Comparison of ENCODE assay signal across 9 cellular contexts in genomic region chr6:45655630-45656422, GRCh38.
DNase-seq lines count a peak whose midpoint lies in the region; ATAC-seq, FAIRE-seq and TF ChIP-seq lines count a peak whose summit lies in the region.
"Had no signal": no experiment of that assay in that cellular context is flagged by ENCODE, and none has a peak within 500 bp of the region (broad histone marks: within the 10 kb centered on the region; RNA-seq: fewer than 3 reads in every experiment).

No MANE protein-coding gene starts in this region.

- H4K20me1 ChIP-seq in HepG2 (ENCODE audit: insufficient read depth, low read length), result no peaks in the 10 kb centered on the region
- no peaks in the 10 kb centered on the region for H4K20me1 ChIP-seq in GM23338 (replicated peaks; ENCODE audit: insufficient read depth)

- intact Hi-C loops in HepG2 (cut with micrococcal nuclease; ENCODE audit: unreplicated experiment), result no loop called here

- DNase-seq in Daoy (ENCODE audit: low read depth) (peak; percentile 99), NCI-H226 (peak; percentile 99), dermis blood vessel endothelial cell (peak; percentile 54), non-pigmented ciliary epithelial cell (ENCODE audit: low read depth) (peak; percentile 100), HepG2 (ENCODE audit: low spot score) (no peak), GM23338 (ENCODE audit: low spot score) (no peak)
- DNase-seq in activated T-cell treated with anti-CD3 and anti-CD28 coated beads, Interleukin-2, amount 50 U/mL, for 72 hours, result no peak
- DNase-seq: DMS79 had no signal

- ATAC-seq in HepG2, result no peak
- no peak for ATAC-seq in HG03432 (IDR thresholded peaks at IDR 0.05; ENCODE audit: unreplicated experiment)
- no peak for ATAC-seq in GM23338
- ATAC-seq in activated T-cell treated with anti-CD3 and anti-CD28 coated beads, Interleukin-2, amount 50 U/mL, for 72 hours (replicated peaks in 1 of 2), result no peak

- FAIRE-seq in HepG2 (lab: Jason Lieb, UNC), result no peak

- BruUV-seq in HepG2 (replicated peaks; lab: Mats Ljungman, UMichigan), result no TSS peak

- H3K27me3 Mint-ChIP-seq in GM23338 (ENCODE audit: insufficient read depth, low read depth, poor library complexity), result peaks cover 2% of the 10 kb centered on the region
- H3K27me3 Mint-ChIP-seq in activated T-cell treated with anti-CD3 and anti-CD28 coated beads, Interleukin-2, amount 50 U/mL, for 72 hours (ENCODE audit: low read depth), result peaks cover 16% of the 10 kb centered on the region

- H3K27ac ChIP-seq in HepG2 (ENCODE audit: extremely low read length, insufficient read depth, low read length), result no peak overlapping the region
- no peak overlapping the region for H3K27ac ChIP-seq in GM23338 (ENCODE audit: low read depth)

- H3K4me2 ChIP-seq in HepG2 (ENCODE audit: low read depth, low read length) (no peak overlapping the region), GM23338 (no peak overlapping the region)

- H3K36me3 ChIP-seq in HepG2 (replicated peaks in 1 of 2; ENCODE audit: control insufficient read depth in 1 of 2, insufficient read depth in 2 of 2, low read length in 2 of 2), result no peaks in the 10 kb centered on the region
- H3K36me3 ChIP-seq in GM23338 (ENCODE audit: insufficient read depth), result no peaks in the 10 kb centered on the region

- H3K27me3 ChIP-seq in HepG2 (ENCODE audit: control insufficient read depth in 1 of 2, insufficient read depth in 2 of 2, low read length in 2 of 2) (peaks cover 0 to 7% of the 10 kb centered on the region in 2 experiments; a peak in 3 of 5 replicates), GM23338 (ENCODE audit: insufficient read depth) (no peaks in the 10 kb centered on the region)

- H3K4me1 ChIP-seq in HepG2 (ENCODE audit: insufficient read depth, low read length), result no peaks in the 10 kb centered on the region
- H3K4me1 ChIP-seq in GM23338 (ENCODE audit: insufficient read depth), result no peaks in the 10 kb centered on the region

- WGBS in HepG2 (ENCODE audit: low lambda C conversion rate), result 22% methylated on average over 5 of the region's 5 CpGs

- H3K36me3 Mint-ChIP-seq in GM23338 (ENCODE audit: low read depth), result no peaks in the 10 kb centered on the region
- H3K36me3 Mint-ChIP-seq in activated T-cell treated with anti-CD3 and anti-CD28 coated beads, Interleukin-2, amount 50 U/mL, for 72 hours (ENCODE audit: insufficient read depth in 2 of 2), result peaks cover 0 to 6% of the 10 kb centered on the region in 2 donors

- no peak overlapping the region for H3K9ac ChIP-seq in HepG2 (ENCODE audit: insufficient read depth, low read depth, low read length)

- no peak for TF ChIP-seq POLR2A in HepG2 (IDR thresholded peaks at IDR 0.05; ENCODE audit: insufficient read depth in 1 of 2, low read depth in 2 of 2, low read length in 2 of 2)

- H3F3A ChIP-seq in GM23338 (replicated peaks; ENCODE audit: low read depth), result no peaks in the 10 kb centered on the region

- TF ChIP-seq CTCF in HepG2 (CRISPR knock-in tag; IDR thresholded peaks at IDR 0.05), result no peak
- no peak for TF ChIP-seq CTCF in GM23338 (conservative IDR thresholded peaks at IDR 0.05; ENCODE audit: low read depth in 2 of 2)

- H3K4me1 Mint-ChIP-seq in GM23338, result no peaks in the 10 kb centered on the region
- peaks cover 56% of the 10 kb centered on the region for H3K4me1 Mint-ChIP-seq in activated T-cell treated with anti-CD3 and anti-CD28 coated beads, Interleukin-2, amount 50 U/mL, for 72 hours (ENCODE audit: low read depth)

- TF ChIP-seq EP300 in HepG2 (IDR thresholded peaks at IDR 0.05; ENCODE audit: low read depth in 2 of 2, low read length in 2 of 2) (no peak), HepG2 (CRISPR knock-in tag; IDR thresholded peaks at IDR 0.05; ENCODE audit: borderline replicate concordance) (no peak)

- no peaks in the 10 kb centered on the region for H3K79me2 ChIP-seq in HepG2 (ENCODE audit: insufficient read depth, low read length)
- H3K79me2 ChIP-seq in GM23338 (replicated peaks; ENCODE audit: insufficient read depth), result no peaks in the 10 kb centered on the region

- no peak overlapping the region for H3K27ac Mint-ChIP-seq in GM23338
- no peak overlapping the region for H3K27ac Mint-ChIP-seq in activated T-cell treated with anti-CD3 and anti-CD28 coated beads, Interleukin-2, amount 50 U/mL, for 72 hours

- no peaks in the 10 kb centered on the region for H3K9me3 ChIP-seq in HepG2 (ENCODE audit: low read length)

- H3K4me3 ChIP-seq in HepG2 (replicated peaks in 1 of 3; ENCODE audit: insufficient read depth in 1 of 3, low read depth in 2 of 3, low read length in 3 of 3), result no peak overlapping the region
- H3K4me3 ChIP-seq in GM23338, result no peak overlapping the region

- CTCF ChIA-PET in HepG2 (lab: Yijun Ruan, JAX; ENCODE audit: low intra/inter-chr PET ratio, low total read pairs), result no interaction called here

- no peak for TF ChIP-seq RAD21 in HepG2 (CRISPR knock-in tag; IDR thresholded peaks at IDR 0.05)

- POLR2A ChIA-PET in HepG2 (lab: Yijun Ruan, JAX), result no interaction called here

- no peak overlapping the region for H3K4me3 Mint-ChIP-seq in GM23338
- no peak overlapping the region for H3K4me3 Mint-ChIP-seq in activated T-cell treated with anti-CD3 and anti-CD28 coated beads, Interleukin-2, amount 50 U/mL, for 72 hours

- in situ Hi-C loops in HepG2 (cut with HindIII; ENCODE audit: extremely low pct_ligation_motif_present, low pct_unique_long_range_greater_than_20kb), result no loop called here

- peaks cover 2% of the 10 kb centered on the region; the same call in 1 of the 3 replicates for H3K9me3 Mint-ChIP-seq in GM23338
- peaks cover 0 to 2% of the 10 kb centered on the region in 2 donors for H3K9me3 Mint-ChIP-seq in activated T-cell treated with anti-CD3 and anti-CD28 coated beads, Interleukin-2, amount 50 U/mL, for 72 hours

- H2AFZ ChIP-seq in HepG2 (ENCODE audit: low read length) (no peak overlapping the region), GM23338 (no peak overlapping the region)

- H3K9me2 ChIP-seq in GM23338 (ENCODE audit: insufficient read depth), result peaks cover 6% of the 10 kb centered on the region; the same call in 1 of the 2 replicates

TF ChIP-seq in HepG2, 621 proteins besides CTCF, POLR2A, EP300 and RAD21 (continues in another document):
- no peak for TF ChIP-seq KAT8 (CRISPR knock-in tag; IDR thresholded peaks at IDR 0.05)
- no peak for TF ChIP-seq ZNF562 (CRISPR knock-in tag; IDR thresholded peaks at IDR 0.05; ENCODE audit: borderline replicate concordance)
- no peak for TF ChIP-seq FOXM1 (CRISPR knock-in tag; IDR thresholded peaks at IDR 0.05)
- no peak for TF ChIP-seq HOXA5 (CRISPR knock-in tag; IDR thresholded peaks at IDR 0.05)
- no peak for TF ChIP-seq ZNF18 (CRISPR knock-in tag; IDR thresholded peaks at IDR 0.05; ENCODE audit: insufficient replicate concordance)
- no peak for TF ChIP-seq ZKSCAN5 (CRISPR knock-in tag; IDR thresholded peaks at IDR 0.05)
- TF ChIP-seq, protein P1, sequence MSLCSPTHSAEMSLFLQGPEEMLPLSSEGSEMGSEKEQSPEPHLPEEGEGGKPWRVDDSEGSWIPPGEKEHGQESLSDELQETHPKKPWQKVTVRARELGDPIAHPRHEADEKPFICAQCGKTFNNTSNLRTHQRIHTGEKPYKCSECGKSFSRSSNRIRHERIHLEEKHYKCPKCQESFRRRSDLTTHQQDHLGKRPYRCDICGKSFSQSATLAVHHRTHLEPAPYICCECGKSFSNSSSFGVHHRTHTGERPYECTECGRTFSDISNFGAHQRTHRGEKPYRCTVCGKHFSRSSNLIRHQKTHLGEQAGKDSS (CRISPR knock-in tag; IDR thresholded peaks at IDR 0.05; ENCODE audit: borderline replicate concordance, low read depth), result no peak
- no peak for TF ChIP-seq LCORL (IDR thresholded peaks at IDR 0.05)
- no peak for TF ChIP-seq LCORL (CRISPR knock-in tag; IDR thresholded peaks at IDR 0.05)

TF ChIP-seq in GM23338, 12 proteins besides CTCF, POLR2A, EP300 and RAD21:
- TF ChIP-seq, protein P2, sequence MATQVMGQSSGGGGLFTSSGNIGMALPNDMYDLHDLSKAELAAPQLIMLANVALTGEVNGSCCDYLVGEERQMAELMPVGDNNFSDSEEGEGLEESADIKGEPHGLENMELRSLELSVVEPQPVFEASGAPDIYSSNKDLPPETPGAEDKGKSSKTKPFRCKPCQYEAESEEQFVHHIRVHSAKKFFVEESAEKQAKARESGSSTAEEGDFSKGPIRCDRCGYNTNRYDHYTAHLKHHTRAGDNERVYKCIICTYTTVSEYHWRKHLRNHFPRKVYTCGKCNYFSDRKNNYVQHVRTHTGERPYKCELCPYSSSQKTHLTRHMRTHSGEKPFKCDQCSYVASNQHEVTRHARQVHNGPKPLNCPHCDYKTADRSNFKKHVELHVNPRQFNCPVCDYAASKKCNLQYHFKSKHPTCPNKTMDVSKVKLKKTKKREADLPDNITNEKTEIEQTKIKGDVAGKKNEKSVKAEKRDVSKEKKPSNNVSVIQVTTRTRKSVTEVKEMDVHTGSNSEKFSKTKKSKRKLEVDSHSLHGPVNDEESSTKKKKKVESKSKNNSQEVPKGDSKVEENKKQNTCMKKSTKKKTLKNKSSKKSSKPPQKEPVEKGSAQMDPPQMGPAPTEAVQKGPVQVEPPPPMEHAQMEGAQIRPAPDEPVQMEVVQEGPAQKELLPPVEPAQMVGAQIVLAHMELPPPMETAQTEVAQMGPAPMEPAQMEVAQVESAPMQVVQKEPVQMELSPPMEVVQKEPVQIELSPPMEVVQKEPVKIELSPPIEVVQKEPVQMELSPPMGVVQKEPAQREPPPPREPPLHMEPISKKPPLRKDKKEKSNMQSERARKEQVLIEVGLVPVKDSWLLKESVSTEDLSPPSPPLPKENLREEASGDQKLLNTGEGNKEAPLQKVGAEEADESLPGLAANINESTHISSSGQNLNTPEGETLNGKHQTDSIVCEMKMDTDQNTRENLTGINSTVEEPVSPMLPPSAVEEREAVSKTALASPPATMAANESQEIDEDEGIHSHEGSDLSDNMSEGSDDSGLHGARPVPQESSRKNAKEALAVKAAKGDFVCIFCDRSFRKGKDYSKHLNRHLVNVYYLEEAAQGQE (IDR thresholded peaks at IDR 0.05; ENCODE audit: unreplicated experiment), result no peak
TF ChIP-seq in GM23338: peak in this region for 0.

Comparison
In these comparisons a context has a peak if more than half of its experiments do, and no peak if none do; other contexts are left out.
1. DNase-seq: peak in Daoy (single experiment), NCI-H226 (single experiment), dermis blood vessel endothelial cell (single experiment) and non-pigmented ciliary epithelial cell (single experiment); none in HepG2 (single experiment), GM23338 (single experiment) and activated T-cell treated with anti-CD3 and anti-CD28 coated beads, Interleukin-2, amount 50 U/mL, for 72 hours (0 of 2).